ENCODE assay signal across 18 cellular contexts in genomic region chr7:83872501-83872900, GRCh38.
"Had no signal": no experiment of that assay in that cellular context is flagged by ENCODE, and none has a peak within 500 bp of the region (broad histone marks: within the 10 kb centered on the region; RNA-seq: fewer than 3 reads in every experiment).

No MANE protein-coding gene starts in this region.

- ATAC-seq: gastroesophageal sphincter; left lobe of liver; natural killer cell; stimulated activated naive B cell treated with anti-CD40 and anti-IgM and Interleukin-4, amounts not matched to agents 10 μg/mL and 1 μg/mL and 100 μg/mL, for 72 hours; stimulated activated naive CD8-positive, alpha-beta T cell treated with anti-CD3 and anti-CD28 coated beads, Interleukin-15, amount 100 ng/mL, for 72 hours; upper lobe of right lung had no signal

- H3K27me3 Mint-ChIP-seq: stimulated activated naive B cell treated with anti-CD40 and anti-IgM and Interleukin-4, amounts not matched to agents 10 μg/mL and 1 μg/mL and 100 μg/mL, for 72 hours; stimulated activated naive CD8-positive, alpha-beta T cell treated with anti-CD3 and anti-CD28 coated beads, Interleukin-15, amount 100 ng/mL, for 72 hours had no signal

- H3K4me3 Mint-ChIP-seq: mesothelial cell of epicardium; natural killer cell; neural crest cell; stimulated activated naive B cell treated with anti-CD40 and anti-IgM and Interleukin-4, amounts not matched to agents 10 μg/mL and 1 μg/mL and 100 μg/mL, for 72 hours; stimulated activated naive CD8-positive, alpha-beta T cell treated with anti-CD3 and anti-CD28 coated beads, Interleukin-15, amount 100 ng/mL, for 72 hours had no signal

- H3K36me3 Mint-ChIP-seq: mesothelial cell of epicardium; stimulated activated naive B cell treated with anti-CD40 and anti-IgM and Interleukin-4, amounts not matched to agents 10 μg/mL and 1 μg/mL and 100 μg/mL, for 72 hours had no signal

- H3K4me1 Mint-ChIP-seq: mesothelial cell of epicardium; natural killer cell; stimulated activated naive B cell treated with anti-CD40 and anti-IgM and Interleukin-4, amounts not matched to agents 10 μg/mL and 1 μg/mL and 100 μg/mL, for 72 hours; stimulated activated naive CD8-positive, alpha-beta T cell treated with anti-CD3 and anti-CD28 coated beads, Interleukin-15, amount 100 ng/mL, for 72 hours had no signal

- H3K9me3 Mint-ChIP-seq: mesothelial cell of epicardium; neural crest cell; stimulated activated naive B cell treated with anti-CD40 and anti-IgM and Interleukin-4, amounts not matched to agents 10 μg/mL and 1 μg/mL and 100 μg/mL, for 72 hours; stimulated activated naive CD8-positive, alpha-beta T cell treated with anti-CD3 and anti-CD28 coated beads, Interleukin-15, amount 100 ng/mL, for 72 hours had no signal

- H3K27ac Mint-ChIP-seq: mesothelial cell of epicardium; natural killer cell; stimulated activated naive B cell treated with anti-CD40 and anti-IgM and Interleukin-4, amounts not matched to agents 10 μg/mL and 1 μg/mL and 100 μg/mL, for 72 hours; stimulated activated naive CD8-positive, alpha-beta T cell treated with anti-CD3 and anti-CD28 coated beads, Interleukin-15, amount 100 ng/mL, for 72 hours had no signal

- DNase-seq: dermis blood vessel endothelial cell; esophagus squamous epithelium; foreskin fibroblast; glutamatergic neuron; islet precursor cell; natural killer cell; posterior cingulate gyrus; sigmoid colon; stimulated activated CD4-positive, alpha-beta T cell treated with anti-CD3 and anti-CD28 coated beads, Interleukin-2, amount 100 ng/mL, for 24 hours; stimulated activated CD4-positive, alpha-beta T cell treated with anti-CD3 and anti-CD28 coated beads, Interleukin-4, amount 100 ng/mL, for 4 hours; stimulated activated naive B cell treated with anti-CD40 and anti-IgM and Interleukin-4, amounts not matched to agents 10 μg/mL and 1 μg/mL and 100 μg/mL, for 72 hours; stimulated activated naive CD8-positive, alpha-beta T cell treated with anti-CD3 and anti-CD28 coated beads, Interleukin-15, amount 100 ng/mL, for 72 hours; testis; upper lobe of right lung had no signal
